ENCODE assay signal across 21 cellular contexts in the genomic region with DNA sequence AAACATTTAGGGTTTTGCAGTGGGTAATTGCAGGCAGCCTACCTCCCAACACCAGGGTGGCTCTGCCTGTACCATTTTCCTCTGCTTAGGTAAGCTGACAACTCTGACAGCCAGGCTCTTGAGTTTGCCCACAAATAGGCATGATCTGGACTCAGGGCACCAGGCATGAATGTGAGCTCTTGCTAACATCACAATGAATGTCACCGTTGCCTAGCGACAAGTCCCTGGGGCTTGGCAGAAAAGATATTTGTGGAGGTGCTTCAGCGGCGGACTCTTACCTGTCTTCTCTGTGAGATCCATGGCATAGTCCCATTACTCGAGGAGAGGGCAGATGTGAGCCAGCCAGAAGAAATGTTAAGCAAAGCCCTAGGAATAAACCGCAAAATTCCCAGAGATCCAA.
"Had no signal": no experiment of that assay in that cellular context is flagged by ENCODE, and none has a peak within 500 bp of the region (broad histone marks: within the 10 kb centered on the region; RNA-seq: fewer than 3 reads in every experiment).

No MANE protein-coding gene starts in this region.

- H3K27ac ChIP-seq: epithelial cell of prostate, esophagus squamous epithelium, gastrocnemius medialis, heart right ventricle, left lung, lower lobe of right lung had no signal

- H3K27me3 ChIP-seq: esophagus squamous epithelium, gastrocnemius medialis, heart right ventricle, left lung had no signal

- H3K36me3 ChIP-seq: esophagus squamous epithelium, gastrocnemius medialis, heart right ventricle, left lung, lower lobe of right lung had no signal

- H3K4me1 ChIP-seq: esophagus squamous epithelium, gastrocnemius medialis, heart right ventricle, left lung, lower lobe of right lung had no signal

- H3K9me3 ChIP-seq: esophagus squamous epithelium, gastrocnemius medialis, heart right ventricle, left lung, lower lobe of right lung, mucosa of descending colon had no signal

- DNase-seq: cortex of kidney; effector CD8-positive, alpha-beta T cell; effector memory CD8-positive, alpha-beta T cell; endodermal cell; erythroblast; esophagus squamous epithelium; foreskin fibroblast; foreskin melanocyte; gastrocnemius medialis; glutamatergic neuron; head of caudate nucleus; heart right ventricle; hippocampal formation; left cardiac atrium; left lung; left ventricle myocardium superior; lower lobe of right lung; mesenchymal stem cell; mucosa of descending colon; naive B cell had no signal

- H3K4me3 ChIP-seq: esophagus squamous epithelium, gastrocnemius medialis, heart right ventricle, left lung, lower lobe of right lung, mucosa of descending colon had no signal
